ENCODE assay signal across 11 cellular contexts in genomic region chr6:11525468-11526155, GRCh38. TPM values are rescaled to one million over a fixed set of nuclear protein-coding genes. Genes with fewer than 3 reads are reported as not detected.
A peak's percentile ranks its signal among the peaks of the same experiment; 100 is the strongest.
DNase-seq lines count a peak whose midpoint lies in the region; ATAC-seq, FAIRE-seq and TF ChIP-seq lines count a peak whose summit lies in the region.
"Had no signal": no experiment of that assay in that cellular context is flagged by ENCODE, and none has a peak within 500 bp of the region (broad histone marks: within the 10 kb centered on the region; RNA-seq: fewer than 3 reads in every experiment).

No MANE protein-coding gene starts in this region.

- H3K9me3 ChIP-seq in lung (ENCODE audit: control insufficient read depth in 2 of 2, insufficient read depth in 1 of 2, low read length in 1 of 2) = no peaks in the 10 kb centered on the region
- no peaks in the 10 kb centered on the region for H3K9me3 ChIP-seq in vagina
- H3K9me3 ChIP-seq: HAP-1 had no signal

- H3K27me3 Mint-ChIP-seq in activated T-cell treated with anti-CD3 and anti-CD28 coated beads, Interleukin-2, amount 50 U/mL, for 72 hours (ENCODE audit: low read depth) = peaks cover 12% of the 10 kb centered on the region

- no peak for FAIRE-seq in bronchial epithelial cell (lab: Jason Lieb, UNC)
- FAIRE-seq in frontal cortex (lab: Jason Lieb, UNC) = no peak

- H3K27ac ChIP-seq in lung (ENCODE audit: low read depth in 1 of 2, low read length in 1 of 2) = no peak overlapping the region
- peak overlapping the region; percentile 18 for H3K27ac ChIP-seq in vagina

- H3K4me1 ChIP-seq in lung (ENCODE audit: control insufficient read depth in 2 of 2, insufficient read depth in 2 of 2, low read length in 2 of 2) (peaks cover 0 to 3% of the 10 kb centered on the region in 2 donors), vagina (no peaks in the 10 kb centered on the region)
- H3K4me1 ChIP-seq: HAP-1 had no signal

- 33 to 43% methylated on average over 2 of the region's 2 CpGs for WGBS in lung, 2 donors

- H3K27ac Mint-ChIP-seq in activated T-cell treated with anti-CD3 and anti-CD28 coated beads, Interleukin-2, amount 50 U/mL, for 72 hours = no peak overlapping the region
- H3K27ac Mint-ChIP-seq: nephron progenitor cell had no signal

- DNase-seq in Kasumi-1 (lab: John Stamatoyannopoulos, UW) = peak; percentile 82 to 89
- DNase-seq in bronchial epithelial cell (ENCODE audit: low read depth) = peak; percentile 15
- DNase-seq in lung (ENCODE audit: low spot score) = peak; percentile 53
- DNase-seq in vagina (ENCODE audit: extremely low spot score in 2 of 2) = no peak
- DNase-seq in SHP77 treated with DMSO at 0.1 percent for 48 hours (lab: John Stamatoyannopoulos, UW) = no peak
- no peak for DNase-seq in frontal cortex (ENCODE audit: low spot score in 2 of 2)
- no peak for DNase-seq in activated T-cell treated with anti-CD3 and anti-CD28 coated beads, Interleukin-2, amount 50 U/mL, for 72 hours
- DNase-seq: activated T-cell treated with anti-CD3 and anti-CD28 coated beads, Interleukin-2, amount 50 U/mL, for 48 hours; NCI-H1048; nephron progenitor cell had no signal

- H3K27me3 ChIP-seq in bronchial epithelial cell (ENCODE audit: control insufficient read depth, insufficient read depth, low read length) (no peaks in the 10 kb centered on the region), lung (ENCODE audit: control insufficient read depth, insufficient read depth) (no peaks in the 10 kb centered on the region), vagina (no peaks in the 10 kb centered on the region)

- H3K36me3 ChIP-seq in bronchial epithelial cell (ENCODE audit: control insufficient read depth, insufficient read depth, low read length) = no peaks in the 10 kb centered on the region
- no peaks in the 10 kb centered on the region for H3K36me3 ChIP-seq in lung (ENCODE audit: control insufficient read depth in 2 of 2, insufficient read depth in 2 of 2, low read length in 2 of 2)
- no peaks in the 10 kb centered on the region for H3K36me3 ChIP-seq in vagina
- H3K36me3 ChIP-seq: HAP-1 had no signal

- no peak for TF ChIP-seq CTCF in bronchial epithelial cell (IDR thresholded peaks at IDR 0.05; ENCODE audit: insufficient read depth, low read length, severe bottlenecking)
- no peak for TF ChIP-seq CTCF in lung (IDR thresholded peaks at IDR 0.05; ENCODE audit: control extremely low read depth, extremely low read depth)
- no peak for TF ChIP-seq CTCF in vagina (IDR thresholded peaks at IDR 0.05)

- no peaks in the 10 kb centered on the region for H3K4me1 Mint-ChIP-seq in activated T-cell treated with anti-CD3 and anti-CD28 coated beads, Interleukin-2, amount 50 U/mL, for 72 hours (ENCODE audit: low read depth)
- H3K4me1 Mint-ChIP-seq: nephron progenitor cell had no signal

- intact Hi-C loops in vagina (cut with DNase I) = no loop called here

- H3K4me3 ChIP-seq in bronchial epithelial cell (ENCODE audit: low read depth, low read length) (no peak overlapping the region), lung (no peak overlapping the region), vagina (no peak overlapping the region)
- H3K4me3 ChIP-seq: HAP-1 had no signal

- no peaks in the 10 kb centered on the region for H3K36me3 Mint-ChIP-seq in activated T-cell treated with anti-CD3 and anti-CD28 coated beads, Interleukin-2, amount 50 U/mL, for 72 hours (ENCODE audit: insufficient read depth in 2 of 2)

- ATAC-seq in lung (ENCODE audit: insufficient read depth, low FRiP score) = peak; percentile 58
- ATAC-seq in activated T-cell treated with anti-CD3 and anti-CD28 coated beads, Interleukin-2, amount 50 U/mL, for 72 hours (replicated peaks in 1 of 2) = no peak

- H3K4me3 Mint-ChIP-seq in activated T-cell treated with anti-CD3 and anti-CD28 coated beads, Interleukin-2, amount 50 U/mL, for 72 hours = no peak overlapping the region
- H3K4me3 Mint-ChIP-seq: nephron progenitor cell had no signal

- TF ChIP-seq POLR2A in vagina (IDR thresholded peaks at IDR 0.05) = no peak

- no peaks in the 10 kb centered on the region for H3K9me3 Mint-ChIP-seq in activated T-cell treated with anti-CD3 and anti-CD28 coated beads, Interleukin-2, amount 50 U/mL, for 72 hours
- H3K9me3 Mint-ChIP-seq: nephron progenitor cell had no signal

RNA-seq across cellular contexts. Expression of gene TMEM170B, which starts 11.9 kb away (rescaled TPM):
- total RNA-seq in bronchial epithelial cell (under 0.01 and 0.13 TPM in 2 replicates), lung (1 to 10 TPM; 6.6 to 9.2 TPM), vagina (2.5 TPM), frontal cortex (51.8 TPM)
- polyA plus RNA-seq in lung = 1 to 10 TPM; 2.2 to 2.6 TPM
- 1 to 10 TPM; 1.0 to 1.6 TPM for total RNA-seq in activated T-cell treated with anti-CD3 and anti-CD28 coated beads, Interleukin-2, amount 50 U/mL, for 72 hours

Comparison
In these comparisons a context has a peak if more than half of its experiments do, and no peak if none do; other contexts are left out.
1. DNase-seq: peak in Kasumi-1 (2 of 2), bronchial epithelial cell (single experiment) and lung (single experiment); none in vagina (0 of 2), SHP77 treated with DMSO at 0.1 percent for 48 hours (single experiment), frontal cortex (0 of 2) and activated T-cell treated with anti-CD3 and anti-CD28 coated beads, Interleukin-2, amount 50 U/mL, for 72 hours (0 of 2).